In the genomic region with DNA sequence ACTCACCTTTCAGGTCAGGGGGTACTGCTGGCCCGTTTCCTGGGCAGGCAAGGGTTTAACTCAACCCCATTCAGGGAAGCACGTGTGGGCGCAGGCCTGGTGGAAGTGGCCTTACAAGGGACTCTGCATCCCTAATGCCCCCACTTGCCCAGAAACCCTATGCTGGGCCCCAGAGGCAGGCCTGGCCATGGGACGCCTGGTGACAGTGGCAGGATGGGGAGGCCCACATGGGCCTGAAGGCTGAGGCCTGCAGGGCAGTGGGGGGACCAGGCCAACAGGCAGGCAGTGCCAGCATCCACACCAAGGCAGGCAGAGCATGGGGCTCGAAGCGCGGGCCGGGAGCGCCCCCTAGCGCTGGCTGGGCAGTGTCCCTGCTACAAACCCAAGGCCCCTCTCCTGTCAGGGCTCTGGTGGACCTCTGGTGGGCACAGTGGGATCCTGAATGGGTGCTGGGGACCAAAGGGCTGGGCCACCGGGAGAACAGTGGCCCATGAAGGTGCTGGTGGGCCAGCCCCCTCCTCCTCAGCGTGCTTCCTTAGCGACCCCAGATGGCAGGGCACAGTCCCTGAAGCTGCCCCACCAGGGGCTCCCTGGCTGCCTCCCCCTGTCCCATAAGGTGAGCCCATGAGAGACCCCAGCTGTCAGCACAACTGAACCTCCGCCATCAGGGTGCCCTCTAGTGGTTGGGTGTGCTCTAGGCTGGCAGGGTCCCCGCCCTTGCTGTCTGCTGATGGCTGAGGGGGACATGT, we compare ENCODE assay signal across 8 cellular contexts. TPM values are rescaled to one million over a fixed set of nuclear protein-coding genes. Genes with fewer than 3 reads are reported as not detected.
DNase-seq lines count a peak whose midpoint lies in the region; ATAC-seq, FAIRE-seq and TF ChIP-seq lines count a peak whose summit lies in the region.

No MANE protein-coding gene starts in this region.

- H3K9me3 ChIP-seq in A549 (no peaks in the 10 kb centered on the region), right lobe of liver (no peaks in the 10 kb centered on the region)

- no peaks in the 10 kb centered on the region for H3K4me1 ChIP-seq in A549
- H3K4me1 ChIP-seq in right lobe of liver: peaks cover 0 to 26% (median 11%) of the 10 kb centered on the region in 4 donors

- no peak for FAIRE-seq in A549 (lab: Jason Lieb, UNC)

- DNase-seq in A549 (ENCODE audit: low read depth in 1 of 2, low spot score in 1 of 2) (peak; percentile 69 to 72), NCI-H460 (ENCODE audit: extremely low read depth, low read depth) (peak; percentile 39), dorsolateral prefrontal cortex (peak in 9 of 10 donors; percentile 61 to 84 (median 69)), right lobe of liver (peak; percentile 76 to 85 (median 78))
- DNase-seq in activated CD4-positive, alpha-beta T cell treated with anti-CD3 and anti-CD28 coated beads, Interleukin-2, amount 50 U/mL, for 24 hours (ENCODE audit: low read depth in 1 of 2, low spot score in 1 of 2): peak; percentile 33 to 54
- DNase-seq in stimulated activated CD4-positive, alpha-beta T cell treated with anti-CD3 and anti-CD28 coated beads, TNF-alpha, amount 100 ng/mL, for 48 hours (ENCODE audit: low read depth in 3 of 3): peak; percentile 41 to 68 (median 62)

- no peak for TF ChIP-seq POLR2A in A549 (IDR thresholded peaks at IDR 0.05; ENCODE audit: low read length)
- TF ChIP-seq POLR2A in right lobe of liver (IDR thresholded peaks at IDR 0.05): no peak

- peaks cover 0 to 26% (median 4%) of the 10 kb centered on the region in 4 donors for H3K36me3 ChIP-seq in right lobe of liver

- intact Hi-C loops in dorsolateral prefrontal cortex (cut with DNase I): loop anchor here (1.0 to 10.0 kb wide), 4 partner anchors 61 to 87 kb away; no protein-coding TSS in a partner anchor
- intact Hi-C loops in right lobe of liver (cut with DNase I): loop anchor here (5.0 kb wide), 2 partner anchors 58 to 63 kb away; no protein-coding TSS in a partner anchor

- TF ChIP-seq RAD21 in A549 (conservative IDR thresholded peaks at IDR 0.05 in 1 of 2, IDR thresholded peaks at IDR 0.05 in 1 of 2): peak; percentile 86 to 87

- no peak overlapping the region for H3K27ac ChIP-seq in A549
- peak overlapping the region in 10 of 59 donors; percentile 10 to 46 (median 29) for H3K27ac ChIP-seq in dorsolateral prefrontal cortex
- no peak overlapping the region for H3K27ac ChIP-seq in right lobe of liver

- H3K27me3 ChIP-seq in dorsolateral prefrontal cortex: no peaks in the 10 kb centered on the region
- no peaks in the 10 kb centered on the region for H3K27me3 ChIP-seq in right lobe of liver

- peak; percentile 85 for TF ChIP-seq CTCF in A549 (IDR thresholded peaks at IDR 0.05)
- TF ChIP-seq CTCF in dorsolateral prefrontal cortex (IDR thresholded peaks at IDR 0.05 in 54 of 56, conservative IDR thresholded peaks at IDR 0.05 in 2 of 56; ENCODE audit: low read depth in 1 of 56, partially characterized antibody in 56 of 56): peak; percentile 47 to 95 (median 85)
- TF ChIP-seq CTCF in right lobe of liver (IDR thresholded peaks at IDR 0.05): peak; percentile 85 to 92 (median 89)

- POLR2A ChIA-PET in A549 (lab: Yijun Ruan, JAX): no interaction called here

- no peak overlapping the region for H3K4me2 ChIP-seq in A549

- CTCF ChIA-PET in A549 (lab: Yijun Ruan, JAX): interaction anchor here (0.6 to 13.7 kb wide), 36 partner anchors 9 to 117 kb away, joined by 3 to 227 read pairs (median 6); partner anchors contain the start of gene FGFR3

- H3K4me3 ChIP-seq in A549 (no peak overlapping the region), dorsolateral prefrontal cortex (no peak overlapping the region), right lobe of liver (no peak overlapping the region)

- ATAC-seq in A549 (peak; percentile 85 to 94), GM18867 (IDR thresholded peaks at IDR 0.05; ENCODE audit: unreplicated experiment) (peak; percentile 51), right lobe of liver (peak; percentile 86 to 91 (median 88)), GM18511 (IDR thresholded peaks at IDR 0.05; ENCODE audit: unreplicated experiment) (no peak)

- 36% methylated on average over 5 of the region's 15 CpGs for WGBS in A549 (ENCODE audit: missing lambda C conversion rate)
- WGBS in right lobe of liver (ENCODE audit: insufficient coverage, low coverage, low lambda C conversion rate, missing lambda C conversion rate): 20% methylated on average over 4 of the region's 15 CpGs

- TF ChIP-seq EP300 in A549 (IDR thresholded peaks at IDR 0.05): no peak

TF ChIP-seq in A549, 52 proteins besides CTCF, POLR2A, EP300 and RAD21:
- no peak for TF ChIP-seq RFX5 (IDR thresholded peaks at IDR 0.05)
- no peak for TF ChIP-seq JUNB (IDR thresholded peaks at IDR 0.05)
- TF ChIP-seq SREBF2 (IDR thresholded peaks at IDR 0.05): no peak
- TF ChIP-seq PHF8 (IDR thresholded peaks at IDR 0.05; ENCODE audit: borderline replicate concordance, low read depth): no peak
- no peak for TF ChIP-seq HES2 (IDR thresholded peaks at IDR 0.05)
- TF ChIP-seq JUN (IDR thresholded peaks at IDR 0.05): no peak
- TF ChIP-seq ESRRA (IDR thresholded peaks at IDR 0.05; ENCODE audit: borderline replicate concordance, low read length): no peak
- TF ChIP-seq SMC3 (IDR thresholded peaks at IDR 0.05): peak; percentile 78
TF ChIP-seq in A549: peak in this region for 1.

RNA-seq across cellular contexts. Expression of gene FGFR3, which starts 16.8 kb away (rescaled TPM):
- 1.6 and 1.9 TPM in 2 replicates for polyA plus RNA-seq in A549 (2011; rRNA removed)
- polyA plus RNA-seq in A549 (2012; cell fraction: cytosol; rRNA removed): 4.4 and 7.0 TPM in 2 replicates
- 25.1 and 29.5 TPM in 2 replicates for polyA plus RNA-seq in A549 (2012; cell fraction: nucleus; rRNA removed)
- polyA plus RNA-seq in A549 (2017; fragmentation: RNase III; extraction: RNeasy Plus Mini Kit Qiagen cat#74134 plus additional on column Dnase treatment): 3.8 to 4.8 TPM (median 3.9 TPM) in 3 replicates
- polyA minus RNA-seq in A549 (2011; rRNA and poly(A)+ RNA removed): 1.4 and 1.5 TPM in 2 replicates
- 0.49 and 0.62 TPM in 2 replicates for total RNA-seq in NCI-H460 (2014; rRNA removed; shearing (Covaris generic))
- polyA plus RNA-seq in NCI-H460 (2014; cell fraction: nucleus; rRNA removed): 9.7 and 15.0 TPM in 2 replicates
- 100 to 1,000 TPM in 64 of 120 experiments, 10 to 100 TPM in 56; 36.8 to 327 (median 103) TPM for total RNA-seq in dorsolateral prefrontal cortex
- total RNA-seq in right lobe of liver: 10 to 100 TPM; 14.3 to 30.0 (median 25.7) TPM

RNA-seq across cellular contexts. Expression of gene LETM1, which starts 46.0 kb away (rescaled TPM):
- 18.6 and 20.2 TPM in 2 replicates for polyA plus RNA-seq in A549 (2011; rRNA removed)
- 24.7 and 30.2 TPM in 2 replicates for polyA plus RNA-seq in A549 (2012; cell fraction: cytosol; rRNA removed)
- 85.4 and 112 TPM in 2 replicates for polyA plus RNA-seq in A549 (2012; cell fraction: nucleus; rRNA removed)
- polyA plus RNA-seq in A549 (2017; fragmentation: RNase III; extraction: RNeasy Plus Mini Kit Qiagen cat#74134 plus additional on column Dnase treatment): 29.6 to 29.9 TPM (median 29.6 TPM) in 3 replicates
- polyA minus RNA-seq in A549 (2011; rRNA and poly(A)+ RNA removed): 36.4 and 57.7 TPM in 2 replicates
- total RNA-seq in NCI-H460 (2014; rRNA removed; shearing (Covaris generic)): 48.9 and 53.9 TPM in 2 replicates
- 109 and 162 TPM in 2 replicates for polyA plus RNA-seq in NCI-H460 (2014; cell fraction: nucleus; rRNA removed)
- total RNA-seq in dorsolateral prefrontal cortex: 10 to 100 TPM; 36.9 to 61.2 (median 48.6) TPM
- 10 to 100 TPM; 18.1 to 31.0 (median 25.6) TPM for total RNA-seq in right lobe of liver
